Comparison of ENCODE assay signal across 1 cellular context in genomic region chr2:26704441-26704977, GRCh38.
TF ChIP-seq lines count a peak whose summit lies in the region.

No MANE protein-coding gene starts in this region.

TF ChIP-seq in GM23338, 12 proteins besides CTCF, POLR2A, EP300 and RAD21 (continued from another document):
- TF ChIP-seq, protein P1, sequence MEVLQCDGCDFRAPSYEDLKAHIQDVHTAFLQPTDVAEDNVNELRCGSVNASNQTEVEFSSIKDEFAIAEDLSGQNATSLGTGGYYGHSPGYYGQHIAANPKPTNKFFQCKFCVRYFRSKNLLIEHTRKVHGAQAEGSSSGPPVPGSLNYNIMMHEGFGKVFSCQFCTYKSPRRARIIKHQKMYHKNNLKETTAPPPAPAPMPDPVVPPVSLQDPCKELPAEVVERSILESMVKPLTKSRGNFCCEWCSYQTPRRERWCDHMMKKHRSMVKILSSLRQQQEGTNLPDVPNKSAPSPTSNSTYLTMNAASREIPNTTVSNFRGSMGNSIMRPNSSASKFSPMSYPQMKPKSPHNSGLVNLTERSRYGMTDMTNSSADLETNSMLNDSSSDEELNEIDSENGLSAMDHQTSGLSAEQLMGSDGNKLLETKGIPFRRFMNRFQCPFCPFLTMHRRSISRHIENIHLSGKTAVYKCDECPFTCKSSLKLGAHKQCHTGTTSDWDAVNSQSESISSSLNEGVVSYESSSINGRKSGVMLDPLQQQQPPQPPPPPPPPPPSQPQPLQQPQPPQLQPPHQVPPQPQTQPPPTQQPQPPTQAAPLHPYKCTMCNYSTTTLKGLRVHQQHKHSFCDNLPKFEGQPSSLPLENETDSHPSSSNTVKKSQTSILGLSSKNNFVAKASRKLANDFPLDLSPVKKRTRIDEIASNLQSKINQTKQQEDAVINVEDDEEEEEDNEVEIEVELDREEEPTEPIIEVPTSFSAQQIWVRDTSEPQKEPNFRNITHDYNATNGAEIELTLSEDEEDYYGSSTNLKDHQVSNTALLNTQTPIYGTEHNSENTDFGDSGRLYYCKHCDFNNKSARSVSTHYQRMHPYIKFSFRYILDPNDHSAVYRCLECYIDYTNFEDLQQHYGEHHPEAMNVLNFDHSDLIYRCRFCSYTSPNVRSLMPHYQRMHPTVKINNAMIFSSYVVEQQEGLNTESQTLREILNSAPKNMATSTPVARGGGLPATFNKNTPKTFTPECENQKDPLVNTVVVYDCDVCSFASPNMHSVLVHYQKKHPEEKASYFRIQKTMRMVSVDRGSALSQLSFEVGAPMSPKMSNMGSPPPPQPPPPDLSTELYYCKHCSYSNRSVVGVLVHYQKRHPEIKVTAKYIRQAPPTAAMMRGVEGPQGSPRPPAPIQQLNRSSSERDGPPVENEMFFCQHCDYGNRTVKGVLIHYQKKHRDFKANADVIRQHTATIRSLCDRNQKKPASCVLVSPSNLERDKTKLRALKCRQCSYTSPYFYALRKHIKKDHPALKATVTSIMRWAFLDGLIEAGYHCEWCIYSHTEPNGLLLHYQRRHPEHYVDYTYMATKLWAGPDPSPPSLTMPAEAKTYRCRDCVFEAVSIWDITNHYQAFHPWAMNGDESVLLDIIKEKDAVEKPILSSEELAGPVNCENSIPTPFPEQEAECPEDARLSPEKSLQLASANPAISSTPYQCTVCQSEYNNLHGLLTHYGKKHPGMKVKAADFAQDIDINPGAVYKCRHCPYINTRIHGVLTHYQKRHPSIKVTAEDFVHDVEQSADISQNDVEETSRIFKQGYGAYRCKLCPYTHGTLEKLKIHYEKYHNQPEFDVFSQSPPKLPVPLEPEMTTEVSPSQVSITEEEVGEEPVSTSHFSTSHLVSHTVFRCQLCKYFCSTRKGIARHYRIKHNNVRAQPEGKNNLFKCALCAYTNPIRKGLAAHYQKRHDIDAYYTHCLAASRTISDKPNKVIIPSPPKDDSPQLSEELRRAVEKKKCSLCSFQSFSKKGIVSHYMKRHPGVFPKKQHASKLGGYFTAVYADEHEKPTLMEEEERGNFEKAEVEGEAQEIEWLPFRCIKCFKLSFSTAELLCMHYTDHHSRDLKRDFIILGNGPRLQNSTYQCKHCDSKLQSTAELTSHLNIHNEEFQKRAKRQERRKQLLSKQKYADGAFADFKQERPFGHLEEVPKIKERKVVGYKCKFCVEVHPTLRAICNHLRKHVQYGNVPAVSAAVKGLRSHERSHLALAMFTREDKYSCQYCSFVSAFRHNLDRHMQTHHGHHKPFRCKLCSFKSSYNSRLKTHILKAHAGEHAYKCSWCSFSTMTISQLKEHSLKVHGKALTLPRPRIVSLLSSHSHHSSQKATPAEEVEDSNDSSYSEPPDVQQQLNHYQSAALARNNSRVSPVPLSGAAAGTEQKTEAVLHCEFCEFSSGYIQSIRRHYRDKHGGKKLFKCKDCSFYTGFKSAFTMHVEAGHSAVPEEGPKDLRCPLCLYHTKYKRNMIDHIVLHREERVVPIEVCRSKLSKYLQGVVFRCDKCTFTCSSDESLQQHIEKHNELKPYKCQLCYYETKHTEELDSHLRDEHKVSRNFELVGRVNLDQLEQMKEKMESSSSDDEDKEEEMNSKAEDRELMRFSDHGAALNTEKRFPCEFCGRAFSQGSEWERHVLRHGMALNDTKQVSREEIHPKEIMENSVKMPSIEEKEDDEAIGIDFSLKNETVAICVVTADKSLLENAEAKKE (CRISPR knock-in tag; IDR thresholded peaks at IDR 0.05): no peak
